Comparison of ENCODE assay signal across 8 cellular contexts in the genomic region with DNA sequence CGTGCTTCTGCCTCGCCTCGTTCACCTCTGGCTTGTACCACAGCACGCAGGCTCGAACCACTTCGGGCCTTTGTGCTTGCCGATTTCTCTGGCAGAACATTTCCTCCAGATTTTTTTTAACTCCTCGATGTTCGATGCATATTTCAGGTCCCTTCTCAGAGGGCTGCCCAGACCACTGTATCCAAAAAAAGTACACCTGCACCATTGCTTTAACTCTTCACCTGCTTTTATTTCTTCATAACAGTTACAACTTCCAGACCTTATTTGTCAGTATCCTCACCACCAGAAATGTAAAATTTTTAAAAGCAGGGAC. TPM values are rescaled to one million over a fixed set of nuclear protein-coding genes. Genes with fewer than 3 reads are reported as not detected.
DNase-seq lines count a peak whose midpoint lies in the region; ATAC-seq and TF ChIP-seq lines count a peak whose summit lies in the region.

No MANE protein-coding gene starts in this region.

- H3K27ac ChIP-seq in Panc1 (ENCODE audit: low read length), result peak overlapping the region; percentile 99
- H3K27ac ChIP-seq in fibroblast of lung (ENCODE audit: insufficient read depth, low read length), result peak overlapping the region; percentile 98

- H3K36me3 ChIP-seq in Panc1 (ENCODE audit: control insufficient read depth, insufficient read depth, low read length), result no peaks in the 10 kb centered on the region; the same call in 1 of the 2 replicates
- H3K36me3 ChIP-seq in fibroblast of lung (ENCODE audit: control insufficient read depth, insufficient read depth, low read length), result no peaks in the 10 kb centered on the region

- peak overlapping the region; percentile 90 for H3K9ac ChIP-seq in fibroblast of lung (ENCODE audit: insufficient read depth, low read length)

- BruUV-seq in Panc1 (replicated peaks; lab: Mats Ljungman, UMichigan), result no TSS peak

- TF ChIP-seq CTCF in GM12865 (IDR thresholded peaks at IDR 0.05; ENCODE audit: insufficient read depth, low read depth, low read length, missing control alignments) (no peak), Panc1 (IDR thresholded peaks at IDR 0.05) (no peak), fibroblast of lung (conservative IDR thresholded peaks at IDR 0.05 in 1 of 2, IDR thresholded peaks at IDR 0.05 in 1 of 2; ENCODE audit: low read depth in 1 of 2, low read length in 2 of 2) (no peak)

- CTCF ChIA-PET in Panc1 (lab: Charles Lee), result interaction anchor here (0.6 to 0.7 kb wide), 3 partner anchors 31 to 321 kb away, joined by 5 to 9 read pairs (median 5); no protein-coding TSS in a partner anchor

- ATAC-seq in Panc1, result no peak

- H3K4me2 ChIP-seq in fibroblast of lung (ENCODE audit: extremely low read depth, insufficient read depth, low read length), result peak overlapping the region; percentile 94

- H3K27me3 ChIP-seq in Panc1 (ENCODE audit: control insufficient read depth, insufficient read depth, low read length), result no peaks in the 10 kb centered on the region
- no peaks in the 10 kb centered on the region for H3K27me3 ChIP-seq in fibroblast of lung (ENCODE audit: control insufficient read depth, insufficient read depth, low read length)

- POLR2A ChIA-PET in Panc1 (lab: Charles Lee), result no interaction called here

- intact Hi-C loops in Panc1 (cut with micrococcal nuclease; ENCODE audit: unreplicated experiment), result no loop called here

- H3K9me3 ChIP-seq in Panc1 (ENCODE audit: control insufficient read depth, insufficient read depth, low read depth, low read length), result no peaks in the 10 kb centered on the region
- no peaks in the 10 kb centered on the region for H3K9me3 ChIP-seq in fibroblast of lung (ENCODE audit: control insufficient read depth, insufficient read depth, low read depth, low read length)

- H3K79me2 ChIP-seq in fibroblast of lung (ENCODE audit: control insufficient read depth, insufficient read depth, low read length), result peaks cover 36% of the 10 kb centered on the region

- no peaks in the 10 kb centered on the region for H4K20me1 ChIP-seq in fibroblast of lung (ENCODE audit: control insufficient read depth, extremely low read depth, insufficient read depth, low read length)

- H3K4me1 ChIP-seq in Panc1 (ENCODE audit: control insufficient read depth, insufficient read depth, low read length) (peaks cover 23% of the 10 kb centered on the region), fibroblast of lung (ENCODE audit: control insufficient read depth, extremely low read depth, insufficient read depth, low read length) (peaks cover 5% of the 10 kb centered on the region)

- peak overlapping the region; percentile 98 for H2AFZ ChIP-seq in fibroblast of lung (ENCODE audit: low read length)

- DNase-seq in GM12865 (ENCODE audit: low read depth) (no peak), Panc1 (ENCODE audit: low read depth, low spot score) (no peak), fibroblast of lung (ENCODE audit: low read depth in 2 of 2) (no peak), renal cortical epithelial cell (ENCODE audit: low read depth) (peak; percentile 19), H4 (ENCODE audit: low spot score) (no peak), cerebellar nuclear complex (lab: John Stamatoyannopoulos, UW) (no peak), NCI-H2107 treated with DMSO at 0.1 percent for 48 hours (lab: John Stamatoyannopoulos, UW; ENCODE audit: unreplicated experiment) (no peak)
- DNase-seq in stimulated activated CD4-positive, alpha-beta T cell treated with anti-CD3 and anti-CD28 coated beads, Interleukin-4, amount 100 ng/mL, for 4 hours, result no peak

- H3K4me3 ChIP-seq in GM12865 (ENCODE audit: low read depth, low read length) (peak overlapping the region; percentile 87), Panc1 (ENCODE audit: low read depth in 2 of 2, low read length in 2 of 2) (peak overlapping the region; percentile 69 to 98), fibroblast of lung (replicated peaks in 1 of 4; ENCODE audit: control extremely low read depth in 1 of 4, insufficient read depth in 1 of 4, low read depth in 3 of 4, low read length in 4 of 4) (peak overlapping the region; percentile 56 to 98 (median 72))

- in situ Hi-C loops in Panc1 (cut with HindIII; ENCODE audit: low pct_unique_long_range_greater_than_20kb, low sequenced_read_pairs), result no loop called here

RNA-seq across cellular contexts. Expression of a gene that starts 1.3 kb away (rescaled TPM):
- total RNA-seq in Panc1 (2021; ENCODE audit: unreplicated experiment), result 52.6 TPM
- 18.7 TPM for polyA plus RNA-seq in Panc1 (2012; ENCODE audit: insufficient read length)
- total RNA-seq in fibroblast of lung, result 79.1 and 111 TPM in 2 replicates
- 28.0 and 38.6 TPM in 2 replicates for polyA plus RNA-seq in fibroblast of lung
- 21.1 and 26.7 TPM in 2 replicates for polyA plus RNA-seq in fibroblast of lung (2012)
- polyA minus RNA-seq in fibroblast of lung (ENCODE audit: low replicate concordance), result 3.4 and 8.3 TPM in 2 replicates
- 88.9 and 118 TPM in 2 replicates for total RNA-seq in renal cortical epithelial cell
- 24.5 and 31.9 TPM in 2 replicates for total RNA-seq in H4 (2014; rRNA removed; shearing (Covaris generic))
